ENCODE assay signal across 10 cellular contexts in the genomic region with DNA sequence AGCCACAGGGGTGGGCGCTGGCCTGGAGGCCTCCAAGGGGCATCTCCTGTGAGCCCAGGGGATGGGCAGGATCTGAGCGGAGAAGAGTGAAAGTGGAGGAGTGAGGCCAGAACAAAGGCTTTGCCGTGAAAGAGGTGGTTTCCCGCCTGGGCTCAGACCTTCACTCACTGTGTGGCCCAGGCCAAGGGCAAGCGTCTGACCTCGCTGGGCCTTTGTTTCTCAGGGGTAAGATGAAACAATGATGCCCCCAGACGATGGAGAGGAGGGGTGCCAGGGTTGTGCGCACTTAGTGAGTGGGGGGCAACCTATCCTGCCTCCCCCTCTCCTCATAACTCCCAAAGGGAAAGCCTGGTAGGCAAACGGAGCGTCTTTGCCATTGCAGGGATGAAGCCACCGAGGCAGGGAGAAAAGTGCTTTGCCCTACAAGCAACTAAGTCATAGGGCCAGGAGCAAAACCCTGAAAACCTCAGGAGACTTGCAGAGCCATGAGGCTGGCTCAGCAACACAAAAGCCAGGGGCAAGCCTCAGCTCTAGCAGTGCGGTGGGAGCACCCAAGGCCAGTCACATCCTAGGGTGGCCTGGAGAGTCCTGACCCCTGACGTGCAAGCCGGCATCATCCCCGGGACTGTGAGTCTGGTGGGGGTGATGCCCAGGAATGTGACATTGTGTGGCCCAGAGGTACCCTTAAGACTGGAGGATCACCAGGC. TPM values are rescaled to one million over a fixed set of nuclear protein-coding genes. Genes with fewer than 3 reads are reported as not detected.
A peak's percentile ranks its signal among the peaks of the same experiment; 100 is the strongest.
DNase-seq lines count a peak whose midpoint lies in the region; ATAC-seq and TF ChIP-seq lines count a peak whose summit lies in the region.
"Had no signal": no experiment of that assay in that cellular context is flagged by ENCODE, and none has a peak within 500 bp of the region (broad histone marks: within the 10 kb centered on the region; RNA-seq: fewer than 3 reads in every experiment).

No MANE protein-coding gene starts in this region.

- TF ChIP-seq CTCF in right atrium auricular region (IDR thresholded peaks at IDR 0.05) (no peak), cardiac fibroblast (IDR thresholded peaks at IDR 0.05; ENCODE audit: low read depth, low read length) (no peak)

- no peaks in the 10 kb centered on the region for H3K9me3 Mint-ChIP-seq in naive B cell

- no peak overlapping the region for H3K27ac Mint-ChIP-seq in naive B cell

- no peaks in the 10 kb centered on the region for H3K27me3 Mint-ChIP-seq in naive B cell

- H3K36me3 ChIP-seq in right atrium auricular region = no peaks in the 10 kb centered on the region

- ATAC-seq in left cardiac atrium (no peak), naive B cell (ENCODE audit: low read depth in 2 of 2) (no peak), GM19452 (IDR thresholded peaks at IDR 0.05; ENCODE audit: unreplicated experiment) (no peak), GM21723 (IDR thresholded peaks at IDR 0.05; ENCODE audit: unreplicated experiment) (no peak)

- H3K36me3 Mint-ChIP-seq in naive B cell = no peaks in the 10 kb centered on the region

- H3K4me3 ChIP-seq in right atrium auricular region (peak overlapping the region; percentile 56 to 58), cardiac fibroblast (replicated peaks in 1 of 2; ENCODE audit: low read depth in 2 of 2, low read length in 2 of 2) (peak overlapping the region; percentile 37 to 44)

- intact Hi-C loops in left cardiac atrium (cut with DNase I) = no loop called here

- H3K4me1 Mint-ChIP-seq in naive B cell = peaks cover 18 to 40% (median 25%) of the 10 kb centered on the region in 3 donors

- no peak for DNase-seq in right atrium auricular region (ENCODE audit: low spot score)
- DNase-seq in left cardiac atrium = no peak
- DNase-seq in cardiac fibroblast (ENCODE audit: low read depth in 2 of 2) = no peak
- no peak for DNase-seq in naive B cell
- no peak for DNase-seq in GM19240 (ENCODE audit: insufficient read length, low spot score)
- DNase-seq in SKM-1 treated with dmso at 0.1 percent for 144 hours (lab: John Stamatoyannopoulos, UW; ENCODE audit: unreplicated experiment) = no peak
- DNase-seq: foreskin keratinocyte, GM23248 had no signal

- H3K4me3 Mint-ChIP-seq in naive B cell = peak overlapping the region; percentile 64 to 82 (median 70)

- no peaks in the 10 kb centered on the region for H3K9me3 ChIP-seq in right atrium auricular region

- peaks cover 0 to 45% of the 10 kb centered on the region in 2 donors for H3K4me1 ChIP-seq in right atrium auricular region
- H3K4me1 ChIP-seq: foreskin keratinocyte had no signal

- H3K27me3 ChIP-seq in right atrium auricular region = peaks cover 0 to 4% of the 10 kb centered on the region in 2 donors

- H3K27ac ChIP-seq in right atrium auricular region = peak overlapping the region; percentile 22 to 60
- H3K27ac ChIP-seq: foreskin keratinocyte, GM23248 had no signal

RNA-seq across cellular contexts. Expression of a gene that starts 0.9 kb away (rescaled TPM):
- total RNA-seq in right atrium auricular region (10 to 100 TPM in 1 of 2 donors, 1 to 10 TPM in 1; 5.7 to 10.1 TPM), left cardiac atrium (1 to 10 TPM; 6.9 to 8.4 TPM)
- polyA plus RNA-seq in naive B cell (ENCODE audit: low read depth in 6 of 6) = 1 to 10 TPM; 1.2 to 4.2 (median 2.5) TPM

RNA-seq across cellular contexts. Expression of a gene that starts 4.0 kb away (rescaled TPM):
- 1 to 10 TPM; 4.8 to 9.2 TPM for total RNA-seq in right atrium auricular region
- total RNA-seq in left cardiac atrium = 10 to 100 TPM; 13.5 to 17.3 TPM
- 1 to 10 TPM in 5 of 6 donors, not detected in 1; 1.5 to 6.5 (median 3.0) TPM for polyA plus RNA-seq in naive B cell (ENCODE audit: low read depth in 6 of 6)

RNA-seq across cellular contexts. Expression of a gene that starts 27.2 kb away (rescaled TPM):
- 1 to 10 TPM; 5.8 to 9.4 TPM for total RNA-seq in right atrium auricular region
- total RNA-seq in left cardiac atrium = 1 to 10 TPM; 5.7 to 7.9 TPM
- 10 to 100 TPM in 1 of 6 donors, 1 to 10 TPM in 5; 3.1 to 16.0 (median 8.6) TPM for polyA plus RNA-seq in naive B cell (ENCODE audit: low read depth in 6 of 6)

RNA-seq across cellular contexts. Expression of a gene that starts 42.3 kb away (rescaled TPM):
- total RNA-seq in right atrium auricular region (1 to 10 TPM; 1.2 to 3.8 TPM), left cardiac atrium (10 to 100 TPM in 1 of 2 donors, 1 to 10 TPM in 1; 1.4 to 10.1 TPM)
- not detected for polyA plus RNA-seq in naive B cell (ENCODE audit: low read depth in 6 of 6)

RNA-seq across cellular contexts. Expression of a gene that starts 53.6 kb away (rescaled TPM):
- total RNA-seq in right atrium auricular region (10 to 100 TPM; 33.5 to 39.4 TPM), left cardiac atrium (10 to 100 TPM; 36.8 to 44.9 TPM)
- polyA plus RNA-seq in naive B cell (ENCODE audit: low read depth in 6 of 6) = 10 to 100 TPM; 35.6 to 62.9 (median 45.8) TPM
